ENCODE assay signal across 22 cellular contexts in genomic region chr12:108301346-108301745, GRCh38. TPM values are rescaled to one million over a fixed set of nuclear protein-coding genes. Genes with fewer than 3 reads are reported as not detected.
DNase-seq lines count a peak whose midpoint lies in the region; ATAC-seq and TF ChIP-seq lines count a peak whose summit lies in the region.
"Had no signal": no experiment of that assay in that cellular context is flagged by ENCODE, and none has a peak within 500 bp of the region (broad histone marks: within the 10 kb centered on the region; RNA-seq: fewer than 3 reads in every experiment).

No MANE protein-coding gene starts in this region.

- peaks cover 88% of the 10 kb centered on the region for H3K4me1 ChIP-seq in left ventricle myocardium inferior
- H3K4me1 ChIP-seq: SJCRH30 had no signal

- peaks cover 11 to 16% (median 13%) of the 10 kb centered on the region in 3 donors for H3K27me3 Mint-ChIP-seq in immature natural killer cell (ENCODE audit: low read depth in 3 of 3)
- peaks cover 5% of the 10 kb centered on the region for H3K27me3 Mint-ChIP-seq in activated CD4-positive, alpha-beta T cell treated with anti-CD3 and anti-CD28 coated beads for 36 hours

- peaks cover 100% of the 10 kb centered on the region in 2 donors for H3K4me1 Mint-ChIP-seq in immature natural killer cell
- peaks cover 27% of the 10 kb centered on the region for H3K4me1 Mint-ChIP-seq in activated CD4-positive, alpha-beta T cell treated with anti-CD3 and anti-CD28 coated beads for 36 hours

- H3K36me3 ChIP-seq in left ventricle myocardium inferior = no peaks in the 10 kb centered on the region
- H3K36me3 ChIP-seq: BLaER1, SJCRH30 had no signal

- no peak overlapping the region for H3K4me3 ChIP-seq in left ventricle myocardium inferior
- H3K4me3 ChIP-seq: BLaER1, GM23338, SJCRH30 had no signal

- H3K27me3 ChIP-seq in left ventricle myocardium inferior (ENCODE audit: low read depth) = no peaks in the 10 kb centered on the region

- H3K9me3 Mint-ChIP-seq in immature natural killer cell = peaks cover 0 to 2% (median 0%) of the 10 kb centered on the region in 6 donors
- H3K9me3 Mint-ChIP-seq in activated CD4-positive, alpha-beta T cell treated with anti-CD3 and anti-CD28 coated beads for 36 hours (ENCODE audit: low read depth) = peaks cover 3% of the 10 kb centered on the region
- H3K9me3 Mint-ChIP-seq: CD8-positive, alpha-beta T cell; GM23338 had no signal

- H3K36me3 Mint-ChIP-seq in immature natural killer cell = peaks cover 8 to 10% (median 10%) of the 10 kb centered on the region in 3 donors
- H3K36me3 Mint-ChIP-seq in activated CD4-positive, alpha-beta T cell treated with anti-CD3 and anti-CD28 coated beads for 36 hours (ENCODE audit: low read depth) = no peaks in the 10 kb centered on the region
- H3K36me3 Mint-ChIP-seq: CD8-positive, alpha-beta T cell had no signal

- CTCF ChIA-PET in activated CD4-positive, alpha-beta T cell treated with anti-CD3 and anti-CD28 coated beads for 36 hours (lab: Charles Lee) = no interaction called here

- POLR2A ChIA-PET in activated CD4-positive, alpha-beta T cell treated with anti-CD3 and anti-CD28 coated beads for 36 hours (lab: Charles Lee) = no interaction called here

- H3K27ac Mint-ChIP-seq in immature natural killer cell = peak overlapping the region; percentile 91 to 97 (median 95)
- no peak overlapping the region for H3K27ac Mint-ChIP-seq in activated CD4-positive, alpha-beta T cell treated with anti-CD3 and anti-CD28 coated beads for 36 hours
- H3K27ac Mint-ChIP-seq: CD8-positive, alpha-beta T cell; GM23338 had no signal

- H3K4me3 Mint-ChIP-seq in immature natural killer cell = peak overlapping the region; percentile 65 to 83 (median 77)
- no peak overlapping the region for H3K4me3 Mint-ChIP-seq in activated CD4-positive, alpha-beta T cell treated with anti-CD3 and anti-CD28 coated beads for 36 hours
- H3K4me3 Mint-ChIP-seq: CD8-positive, alpha-beta T cell; GM23338 had no signal

- DNase-seq in left ventricle myocardium inferior (no peak), Right ventricle myocardium inferior (ENCODE audit: missing footprints) (no peak), immature natural killer cell (no peak), posterior vena cava (ENCODE audit: low spot score) (peak; percentile 38), NCI-H526 treated with DMSO at 0.1 percent for 48 hours (lab: John Stamatoyannopoulos, UW) (no peak), SHP77 treated with DMSO at 0.1 percent for 48 hours (lab: John Stamatoyannopoulos, UW) (no peak)
- no peak for DNase-seq in activated CD4-positive, alpha-beta T cell treated with anti-CD3 and anti-CD28 coated beads for 36 hours
- DNase-seq: ACHN; CD8-positive, alpha-beta T cell; NCI-H1092 treated with DMSO at 0.1 percent for 48 hours; NCI-H1436 treated with DMSO at 0.1 percent for 48 hours; NCI-H1930; NCI-H748 treated with DMSO at 0.1 percent for 48 hours; NK-92 treated with Interleukin-12 subunit alpha and Interleukin-12 subunit beta, amount 100 ng/mL, for 24 hours; SJCRH30 had no signal

- peak overlapping the region; percentile 92 for H3K27ac ChIP-seq in left ventricle myocardium inferior (replicated peaks)
- H3K27ac ChIP-seq: 22Rv1, BLaER1, KMS-11, SJCRH30 had no signal

- no peak for TF ChIP-seq CTCF in left ventricle myocardium inferior (IDR thresholded peaks at IDR 0.05; ENCODE audit: borderline replicate concordance)

- ATAC-seq in Right ventricle myocardium inferior = no peak
- ATAC-seq in activated CD4-positive, alpha-beta T cell treated with anti-CD3 and anti-CD28 coated beads for 36 hours = no peak
- ATAC-seq in HG03342 (IDR thresholded peaks at IDR 0.05; ENCODE audit: unreplicated experiment) = no peak
- ATAC-seq: CD8-positive, alpha-beta T cell; GM23338 had no signal

- intact Hi-C loops in left ventricle myocardium inferior (cut with micrococcal nuclease) (no loop called here), Right ventricle myocardium inferior (cut with DNase I) (loop anchor here (5.0 kb wide), 1 partner anchor 36 kb away; the partner anchor contains the start of gene CMKLR1), posterior vena cava (cut with DNase I) (no loop called here)
- intact Hi-C loops in activated CD4-positive, alpha-beta T cell treated with anti-CD3 and anti-CD28 coated beads for 36 hours (cut with DNase I, micrococcal nuclease) = no loop called here

- H3K9me3 ChIP-seq in left ventricle myocardium inferior (replicated peaks) = no peaks in the 10 kb centered on the region
- H3K9me3 ChIP-seq: BLaER1, SJCRH30 had no signal

RNA-seq across cellular contexts. Expression of gene CMKLR1, which starts 37.8 kb away (rescaled TPM):
- total RNA-seq in left ventricle myocardium inferior = 5.7 TPM
- 10.6 TPM for total RNA-seq in Right ventricle myocardium inferior
- polyA plus RNA-seq in immature natural killer cell = 10 to 100 TPM; 32.5 to 83.7 (median 49.6) TPM
- 10 to 100 TPM; 44.6 to 53.4 TPM for total RNA-seq in posterior vena cava
- total RNA-seq in activated CD4-positive, alpha-beta T cell treated with anti-CD3 and anti-CD28 coated beads for 36 hours = not detected
- total RNA-seq: CD8-positive, alpha-beta T cell; G401; NCI-H460 had no signal
